ENCODE assay signal across 11 cellular contexts in genomic region chr10:15122477-15123030, GRCh38. TPM values are rescaled to one million over a fixed set of nuclear protein-coding genes. Genes with fewer than 3 reads are reported as not detected.
A peak's percentile ranks its signal among the peaks of the same experiment; 100 is the strongest.
DNase-seq lines count a peak whose midpoint lies in the region; ATAC-seq and TF ChIP-seq lines count a peak whose summit lies in the region.
"Had no signal": no experiment of that assay in that cellular context is flagged by ENCODE, and none has a peak within 500 bp of the region (broad histone marks: within the 10 kb centered on the region; RNA-seq: fewer than 3 reads in every experiment).

No MANE protein-coding gene starts in this region.

- H3K4me1 Mint-ChIP-seq in activated CD8-positive, alpha-beta T cell treated with anti-CD3 and anti-CD28 coated beads for 36 hours (ENCODE audit: low read depth): peaks cover 28% of the 10 kb centered on the region
- H3K4me1 Mint-ChIP-seq in activated CD8-positive, alpha-beta T cell treated with anti-CD3 and anti-CD28 coated beads, Interleukin-2, amount 10 ng/mL, durations not matched to agents 7 days and 5 days (ENCODE audit: low read depth): peaks cover 29% of the 10 kb centered on the region
- H3K4me1 Mint-ChIP-seq: neural progenitor cell had no signal

- H3K36me3 Mint-ChIP-seq in activated CD8-positive, alpha-beta T cell treated with anti-CD3 and anti-CD28 coated beads for 36 hours (ENCODE audit: low read depth): peaks cover 47% of the 10 kb centered on the region
- peaks cover 40% of the 10 kb centered on the region for H3K36me3 Mint-ChIP-seq in activated CD8-positive, alpha-beta T cell treated with anti-CD3 and anti-CD28 coated beads, Interleukin-2, amount 10 ng/mL, durations not matched to agents 7 days and 5 days (ENCODE audit: low read depth)

- no peak overlapping the region for H3K27ac ChIP-seq in mesenchymal stem cell (ENCODE audit: low read length, poor library complexity, severe bottlenecking)
- H3K27ac ChIP-seq: ascending aorta, neural progenitor cell had no signal

- no peaks in the 10 kb centered on the region for H3K27me3 Mint-ChIP-seq in activated CD8-positive, alpha-beta T cell treated with anti-CD3 and anti-CD28 coated beads for 36 hours
- H3K27me3 Mint-ChIP-seq in activated CD8-positive, alpha-beta T cell treated with anti-CD3 and anti-CD28 coated beads, Interleukin-2, amount 10 ng/mL, durations not matched to agents 7 days and 5 days (ENCODE audit: low read depth): no peaks in the 10 kb centered on the region

- H2BK12ac ChIP-seq in mesenchymal stem cell (ENCODE audit: low read length in 2 of 2): no peak overlapping the region

- CTCF ChIA-PET in activated CD8-positive, alpha-beta T cell treated with anti-CD3 and anti-CD28 coated beads for 36 hours (lab: Charles Lee): interaction anchor here (3.3 kb wide), 1 partner anchor 45 kb away, joined by 11 read pairs; the partner anchor contains the start of gene NMT2
- CTCF ChIA-PET in activated CD8-positive, alpha-beta T cell treated with anti-CD3 and anti-CD28 coated beads, Interleukin-2, amount 10 ng/mL, durations not matched to agents 7 days and 5 days (lab: Charles Lee): interaction anchor here (1.4 to 1.6 kb wide), 2 partner anchors 10 to 16 kb away, joined by 5 to 6 read pairs; no protein-coding TSS in a partner anchor

- POLR2A ChIA-PET in activated CD8-positive, alpha-beta T cell treated with anti-CD3 and anti-CD28 coated beads for 36 hours (lab: Charles Lee): interaction anchor here (0.6 to 1.7 kb wide), 7 partner anchors 10 to 244 kb away, joined by 3 to 6 read pairs (median 3); partner anchors contain the start of gene SUV39H2
- POLR2A ChIA-PET in activated CD8-positive, alpha-beta T cell treated with anti-CD3 and anti-CD28 coated beads, Interleukin-2, amount 10 ng/mL, durations not matched to agents 7 days and 5 days (lab: Charles Lee): no interaction called here

- no peak overlapping the region for H3K4me2 ChIP-seq in mesenchymal stem cell (ENCODE audit: low read length, poor library complexity, severe bottlenecking)
- H3K4me2 ChIP-seq: neural progenitor cell had no signal

- no peak overlapping the region for H2BK15ac ChIP-seq in mesenchymal stem cell (ENCODE audit: low read depth, poor library complexity, severe bottlenecking)

- H3K14ac ChIP-seq in mesenchymal stem cell (ENCODE audit: low read length in 2 of 2): no peak overlapping the region

- ATAC-seq in activated CD8-positive, alpha-beta T cell treated with anti-CD3 and anti-CD28 coated beads for 36 hours: peak; percentile 81
- ATAC-seq in activated CD8-positive, alpha-beta T cell treated with anti-CD3 and anti-CD28 coated beads, Interleukin-2, amount 10 ng/mL, durations not matched to agents 7 days and 5 days: no peak
- ATAC-seq in GM21737 (IDR thresholded peaks at IDR 0.05; ENCODE audit: unreplicated experiment) (peak; percentile 81), HG03442 (IDR thresholded peaks at IDR 0.05; ENCODE audit: unreplicated experiment) (peak; percentile 91), Right ventricle myocardium superior (ENCODE audit: poor library complexity) (no peak)

- no peak overlapping the region for H2AFZ ChIP-seq in mesenchymal stem cell (ENCODE audit: low read depth, low read length)
- H2AFZ ChIP-seq: neural progenitor cell had no signal

- H3K4me3 ChIP-seq in mesenchymal stem cell (ENCODE audit: insufficient read depth in 1 of 2, low read depth in 1 of 2, low read length in 2 of 2): no peak overlapping the region
- H3K4me3 ChIP-seq: ascending aorta, neural progenitor cell had no signal

- no peaks in the 10 kb centered on the region for H3K9me3 Mint-ChIP-seq in activated CD8-positive, alpha-beta T cell treated with anti-CD3 and anti-CD28 coated beads for 36 hours
- H3K9me3 Mint-ChIP-seq in activated CD8-positive, alpha-beta T cell treated with anti-CD3 and anti-CD28 coated beads, Interleukin-2, amount 10 ng/mL, durations not matched to agents 7 days and 5 days (ENCODE audit: insufficient read depth): no peaks in the 10 kb centered on the region
- H3K9me3 Mint-ChIP-seq: neural progenitor cell had no signal

- no peak overlapping the region for H4K91ac ChIP-seq in mesenchymal stem cell (ENCODE audit: low read length)

- H2BK120ac ChIP-seq in mesenchymal stem cell (ENCODE audit: low read depth, low read length): no peak overlapping the region

- H3K4me3 Mint-ChIP-seq in activated CD8-positive, alpha-beta T cell treated with anti-CD3 and anti-CD28 coated beads for 36 hours: peak overlapping the region; percentile 26
- no peak overlapping the region for H3K4me3 Mint-ChIP-seq in activated CD8-positive, alpha-beta T cell treated with anti-CD3 and anti-CD28 coated beads, Interleukin-2, amount 10 ng/mL, durations not matched to agents 7 days and 5 days
- H3K4me3 Mint-ChIP-seq: neural progenitor cell had no signal

- no peak overlapping the region for H2AK5ac ChIP-seq in mesenchymal stem cell (ENCODE audit: low read length, severe bottlenecking)

- intact Hi-C loops in activated CD8-positive, alpha-beta T cell treated with anti-CD3 and anti-CD28 coated beads for 36 hours (cut with micrococcal nuclease): no loop called here
- intact Hi-C loops in Right ventricle myocardium superior (cut with DNase I): no loop called here

- H4K8ac ChIP-seq in mesenchymal stem cell (ENCODE audit: low read length): no peak overlapping the region

- H3K36me3 ChIP-seq in mesenchymal stem cell (ENCODE audit: control insufficient read depth in 1 of 2, insufficient read depth in 2 of 2, low read depth in 1 of 2, low read length in 2 of 2): peaks cover 35 to 54% of the 10 kb centered on the region in 2 experiments

- peak; percentile 41 for DNase-seq in activated CD8-positive, alpha-beta T cell treated with anti-CD3 and anti-CD28 coated beads for 36 hours
- DNase-seq in activated CD8-positive, alpha-beta T cell treated with anti-CD3 and anti-CD28 coated beads, Interleukin-2, amount 10 ng/mL, durations not matched to agents 7 days and 5 days: no peak
- DNase-seq in mesenchymal stem cell (peak; percentile 36), NCI-H1694 treated with DMSO at 0.1 percent for 48 hours (lab: John Stamatoyannopoulos, UW) (no peak), ecto neural progenitor cell (ENCODE audit: low spot score) (no peak), Right ventricle myocardium superior (no peak)
- DNase-seq: NCI-H1092 treated with DMSO at 0.1 percent for 48 hours had no signal

- no peaks in the 10 kb centered on the region for H3K9me3 ChIP-seq in mesenchymal stem cell (ENCODE audit: control insufficient read depth, low read length)
- H3K9me3 ChIP-seq: ascending aorta had no signal

- no peak overlapping the region for H3K18ac ChIP-seq in mesenchymal stem cell (ENCODE audit: low read depth in 1 of 2, low read length in 2 of 2)

- no peaks in the 10 kb centered on the region for H3K27me3 ChIP-seq in mesenchymal stem cell (ENCODE audit: control insufficient read depth in 1 of 2, insufficient read depth in 1 of 2, low read length in 2 of 2)
- H3K27me3 ChIP-seq: ascending aorta, neural progenitor cell had no signal

- peaks cover 9% of the 10 kb centered on the region for H3K79me1 ChIP-seq in mesenchymal stem cell (replicated peaks; ENCODE audit: low read length, poor library complexity, severe bottlenecking)

- H3K4ac ChIP-seq in mesenchymal stem cell (ENCODE audit: low read depth in 1 of 2, low read length in 2 of 2): no peak overlapping the region

- no peak for TF ChIP-seq CTCF in activated CD8-positive, alpha-beta T cell treated with anti-CD3 and anti-CD28 coated beads for 36 hours (IDR thresholded peaks at IDR 0.05)

- H3K4me1 ChIP-seq in mesenchymal stem cell (ENCODE audit: control insufficient read depth, insufficient read depth, low read depth, low read length): peaks cover 2% of the 10 kb centered on the region
- H3K4me1 ChIP-seq: ascending aorta, neural progenitor cell had no signal

- WGBS in mesenchymal stem cell: 93% methylated on average over 7 of the region's 9 CpGs

- peak overlapping the region; percentile 87 for H3K27ac Mint-ChIP-seq in activated CD8-positive, alpha-beta T cell treated with anti-CD3 and anti-CD28 coated beads for 36 hours
- H3K27ac Mint-ChIP-seq in activated CD8-positive, alpha-beta T cell treated with anti-CD3 and anti-CD28 coated beads, Interleukin-2, amount 10 ng/mL, durations not matched to agents 7 days and 5 days: no peak overlapping the region
- H3K27ac Mint-ChIP-seq: neural progenitor cell had no signal

- no peak overlapping the region for H2BK5ac ChIP-seq in mesenchymal stem cell (ENCODE audit: low read depth, low read length, poor library complexity, severe bottlenecking)

- no peak overlapping the region for H3K23ac ChIP-seq in mesenchymal stem cell (ENCODE audit: low read length in 2 of 2)

- H3K9ac ChIP-seq in mesenchymal stem cell (ENCODE audit: low read length): no peak overlapping the region
- H3K9ac ChIP-seq: neural progenitor cell had no signal

RNA-seq across cellular contexts. Expression of gene RPP38, which starts 25.4 kb away (rescaled TPM):
- total RNA-seq in activated CD8-positive, alpha-beta T cell treated with anti-CD3 and anti-CD28 coated beads for 36 hours: 10 to 100 TPM; 16.2 to 24.2 TPM
- total RNA-seq in activated CD8-positive, alpha-beta T cell treated with anti-CD3 and anti-CD28 coated beads, Interleukin-2, amount 10 ng/mL, durations not matched to agents 7 days and 5 days: 10 to 100 TPM; 16.8 to 19.0 TPM
- polyA plus RNA-seq in mesenchymal stem cell (2013, experiment 1 of 2): 22.1 TPM
- polyA plus RNA-seq in mesenchymal stem cell (2013, experiment 2 of 2): 21.2 TPM
- 9.2 TPM for total RNA-seq in Right ventricle myocardium superior
- total RNA-seq: ascending aorta had no signal

RNA-seq across cellular contexts. Expression of gene ACBD7, which starts 34.0 kb away (rescaled TPM):
- 1 to 10 TPM; 1.6 to 2.0 TPM for total RNA-seq in activated CD8-positive, alpha-beta T cell treated with anti-CD3 and anti-CD28 coated beads for 36 hours
- total RNA-seq in activated CD8-positive, alpha-beta T cell treated with anti-CD3 and anti-CD28 coated beads, Interleukin-2, amount 10 ng/mL, durations not matched to agents 7 days and 5 days: 1 to 10 TPM; 4.4 to 5.2 TPM
- 0.07 TPM for polyA plus RNA-seq in mesenchymal stem cell (2013, experiment 1 of 2)
- polyA plus RNA-seq in mesenchymal stem cell (2013, experiment 2 of 2): not detected
- total RNA-seq in Right ventricle myocardium superior: not detected
- total RNA-seq: ascending aorta had no signal

RNA-seq across cellular contexts. Expression of gene NMT2, which starts 45.9 kb away (rescaled TPM):
- 10 to 100 TPM; 15.9 to 16.2 TPM for total RNA-seq in activated CD8-positive, alpha-beta T cell treated with anti-CD3 and anti-CD28 coated beads for 36 hours
- 10 to 100 TPM; 30.2 to 36.5 TPM for total RNA-seq in activated CD8-positive, alpha-beta T cell treated with anti-CD3 and anti-CD28 coated beads, Interleukin-2, amount 10 ng/mL, durations not matched to agents 7 days and 5 days
- polyA plus RNA-seq in mesenchymal stem cell (2013, experiment 1 of 2): 14.5 TPM
- polyA plus RNA-seq in mesenchymal stem cell (2013, experiment 2 of 2): 14.9 TPM
- total RNA-seq in Right ventricle myocardium superior: 14.6 TPM

Comparison
In these comparisons a context has a peak if more than half of its experiments do, and no peak if none do; other contexts are left out.
1. ATAC-seq: peak in activated CD8-positive, alpha-beta T cell treated with anti-CD3 and anti-CD28 coated beads for 36 hours (single experiment), GM21737 (single experiment) and HG03442 (single experiment); none in activated CD8-positive, alpha-beta T cell treated with anti-CD3 and anti-CD28 coated beads, Interleukin-2, amount 10 ng/mL, durations not matched to agents 7 days and 5 days (single experiment) and Right ventricle myocardium superior (single experiment).
2. DNase-seq: peak in activated CD8-positive, alpha-beta T cell treated with anti-CD3 and anti-CD28 coated beads for 36 hours (single experiment) and mesenchymal stem cell (single experiment); none in activated CD8-positive, alpha-beta T cell treated with anti-CD3 and anti-CD28 coated beads, Interleukin-2, amount 10 ng/mL, durations not matched to agents 7 days and 5 days (single experiment), NCI-H1694 treated with DMSO at 0.1 percent for 48 hours (single experiment), ecto neural progenitor cell (single experiment) and Right ventricle myocardium superior (single experiment).